In the genomic region with DNA sequence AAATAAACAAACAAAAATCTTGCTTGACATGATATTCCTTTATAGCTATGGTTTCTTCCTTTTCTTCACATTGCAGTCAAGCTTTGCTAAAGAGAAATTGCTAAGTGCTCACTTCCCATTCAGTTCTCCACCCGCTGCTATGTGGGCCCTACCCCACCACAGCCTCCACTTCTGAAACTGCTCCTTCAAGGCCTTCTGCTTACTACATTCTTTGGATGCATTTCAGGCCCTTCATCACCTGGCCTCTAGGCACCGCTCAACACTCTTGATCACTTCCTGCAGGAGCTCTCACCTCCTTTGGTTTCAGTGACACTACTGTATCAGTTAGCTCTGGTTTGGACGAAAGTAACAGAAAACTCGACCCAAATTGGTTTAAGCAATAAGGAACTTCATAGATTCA, we compare ENCODE assay signal across 22 cellular contexts.
DNase-seq lines count a peak whose midpoint lies in the region; ATAC-seq, FAIRE-seq and TF ChIP-seq lines count a peak whose summit lies in the region.
"Had no signal": no experiment of that assay in that cellular context is flagged by ENCODE, and none has a peak within 500 bp of the region (broad histone marks: within the 10 kb centered on the region; RNA-seq: fewer than 3 reads in every experiment).

No MANE protein-coding gene starts in this region.

- no peak for TF ChIP-seq EP300 in H1 (IDR thresholded peaks at IDR 0.05; ENCODE audit: borderline replicate concordance in 1 of 2, low read depth in 2 of 2, low read length in 2 of 2)

- TF ChIP-seq CTCF in H1 (IDR thresholded peaks at IDR 0.05; ENCODE audit: control extremely low read depth in 1 of 3, insufficient read depth in 1 of 3, low read depth in 1 of 3, low read length in 3 of 3): peak in 1 of 3 experiments; percentile 7; a peak in 1 of 4 replicates
- no peak for TF ChIP-seq CTCF in left lung (IDR thresholded peaks at IDR 0.05)
- no peak for TF ChIP-seq CTCF in upper lobe of right lung (IDR thresholded peaks at IDR 0.05)

- no peak overlapping the region for H2BK15ac ChIP-seq in H1 (ENCODE audit: low read length)

- DNase-seq in DMS53 (lab: John Stamatoyannopoulos, UW) (peak; percentile 0), DMS53 treated with DMSO at 0.1 percent for 48 hours (lab: John Stamatoyannopoulos, UW; ENCODE audit: unreplicated experiment) (no peak), H1 (ENCODE audit: low read depth in 1 of 2, low spot score in 2 of 2) (no peak), left lung (no peak), upper lobe of right lung (no peak), MG63 (no peak)
- DNase-seq: AML-193; Caco-2; CD4-positive, alpha-beta T cell; DMS79 treated with DMSO at 0.1 percent for 48 hours; EL; HCEC 1CT had no signal

- H3K4me2 ChIP-seq in H1 (ENCODE audit: insufficient read depth in 1 of 2, low read depth in 2 of 2, low read length in 2 of 2): no peak overlapping the region
- H3K4me2 ChIP-seq: A549 had no signal

- no peak overlapping the region for H3K27ac ChIP-seq in H1 (ENCODE audit: low read depth, low read length)
- H3K27ac ChIP-seq in left lung: no peak overlapping the region
- no peak overlapping the region for H3K27ac ChIP-seq in upper lobe of right lung
- H3K27ac ChIP-seq: 22Rv1, C4-2B had no signal

- H4K8ac ChIP-seq in H1 (ENCODE audit: extremely low read depth, insufficient read depth, low read length): no peak overlapping the region

- H3K27me3 ChIP-seq in H1 (replicated peaks in 1 of 4; ENCODE audit: control insufficient read depth in 3 of 4, extremely low read depth in 1 of 4, insufficient read depth in 3 of 4, low read length in 3 of 4) (no peaks in the 10 kb centered on the region), left lung (no peaks in the 10 kb centered on the region), upper lobe of right lung (no peaks in the 10 kb centered on the region), MG63 (no peaks in the 10 kb centered on the region)

- no peak overlapping the region for H3K18ac ChIP-seq in H1 (ENCODE audit: extremely low read depth, low read length)

- no peak overlapping the region for H3K9ac ChIP-seq in H1 (replicated peaks in 1 of 4; ENCODE audit: extremely low read depth in 1 of 4, low read depth in 3 of 4, low read length in 3 of 4)

- no peaks in the 10 kb centered on the region for H4K20me1 ChIP-seq in H1 (replicated peaks in 1 of 2; ENCODE audit: control insufficient read depth in 1 of 2, insufficient read depth in 2 of 2, low read length in 2 of 2)

- no peak overlapping the region for H2BK12ac ChIP-seq in H1 (ENCODE audit: low read depth, low read length)

- H3K23me2 ChIP-seq in H1 (ENCODE audit: low read depth, low read length): no peaks in the 10 kb centered on the region; the same call in 1 of the 2 replicates

- H3K79me2 ChIP-seq in H1 (ENCODE audit: control insufficient read depth in 1 of 2, insufficient read depth in 2 of 2, low read length in 2 of 2): no peaks in the 10 kb centered on the region

- no peak overlapping the region for H3K14ac ChIP-seq in H1 (ENCODE audit: insufficient read length)

- 98% methylated on average over 4 of the region's 4 CpGs; no CpG with 5 or more reads in 1 of the 2 experiments for WGBS in H1 (ENCODE audit: extremely low coverage in 1 of 2, insufficient coverage in 1 of 2, insufficient read length in 1 of 2, insufficient replicate concordance in 2 of 2, low coverage in 1 of 2, low lambda C conversion rate in 2 of 2, missing lambda C conversion rate in 1 of 2), 2 experiments

- TF ChIP-seq POLR2A in H1 (IDR thresholded peaks at IDR 0.05; ENCODE audit: control extremely low read depth in 1 of 2, low read depth in 2 of 2, low read length in 2 of 2): no peak

- H4K91ac ChIP-seq in H1 (replicated peaks; ENCODE audit: insufficient read length, low read length): no peak overlapping the region

- H3K4me1 ChIP-seq in H1 (replicated peaks in 1 of 4; ENCODE audit: control insufficient read depth in 3 of 4, insufficient read depth in 4 of 4, low read length in 3 of 4) (no peaks in the 10 kb centered on the region), left lung (no peaks in the 10 kb centered on the region), upper lobe of right lung (no peaks in the 10 kb centered on the region)
- H3K4me1 ChIP-seq: Caco-2 had no signal

- no peak for FAIRE-seq in H1 (lab: Jason Lieb, UNC)
- FAIRE-seq: A549, D721Med, GM12878, GM19239, H54, HepG2 had no signal

- ATAC-seq in left lung: peak; percentile 53
- peak; percentile 64 for ATAC-seq in upper lobe of right lung
- no peak for ATAC-seq in HG02588 (IDR thresholded peaks at IDR 0.05; ENCODE audit: unreplicated experiment)
- ATAC-seq in HG03354 (IDR thresholded peaks at IDR 0.05; ENCODE audit: poor library complexity, severe bottlenecking, unreplicated experiment): no peak
- ATAC-seq: A549, GM12878, HepG2 had no signal

- H2AK5ac ChIP-seq in H1 (ENCODE audit: low read depth, low read length): no peak overlapping the region

- no peak overlapping the region for H4K5ac ChIP-seq in H1 (ENCODE audit: insufficient read length, low read depth, low read length)

- H2BK20ac ChIP-seq in H1 (ENCODE audit: low read length): no peak overlapping the region

- POLR2A ChIA-PET in H1 (lab: Charles Lee; ENCODE audit: partially characterized antibody): no interaction called here

- CTCF ChIA-PET in H1 (lab: Charles Lee; ENCODE audit: partially characterized antibody): interaction anchor here (0.5 to 1.1 kb wide), 3 partner anchors 10 to 272 kb away, joined by 3 to 4 read pairs (median 4); no protein-coding TSS in a partner anchor

- H3K79me1 ChIP-seq in H1 (ENCODE audit: low read depth, low read length): no peaks in the 10 kb centered on the region

- H3K9me3 ChIP-seq in H1 (ENCODE audit: insufficient read depth in 2 of 2, low read depth in 1 of 2, low read length in 1 of 2) (no peaks in the 10 kb centered on the region), left lung (no peaks in the 10 kb centered on the region), upper lobe of right lung (no peaks in the 10 kb centered on the region), MG63 (no peaks in the 10 kb centered on the region)

- no peak overlapping the region for H3K4me3 ChIP-seq in H1 (ENCODE audit: extremely low read depth in 1 of 4, insufficient read depth in 2 of 4, low read depth in 3 of 4, low read length in 4 of 4)
- no peak overlapping the region for H3K4me3 ChIP-seq in left lung
- no peak overlapping the region for H3K4me3 ChIP-seq in upper lobe of right lung
- H3K4me3 ChIP-seq in MG63: no peak overlapping the region
- H3K4me3 ChIP-seq: A549, GM12878 had no signal

- H3K4ac ChIP-seq in H1 (replicated peaks; ENCODE audit: insufficient read length, low read depth, low read length): no peak overlapping the region

- no peak overlapping the region for H3K56ac ChIP-seq in H1 (replicated peaks; ENCODE audit: insufficient read length, low read depth, low read length)

- no peak overlapping the region for H2BK120ac ChIP-seq in H1 (replicated peaks; ENCODE audit: low read depth, low read length)

- peak; percentile 17 to 25; a peak in 1 of 4 replicates for TF ChIP-seq RAD21 in H1 (IDR thresholded peaks at IDR 0.05 in 1 of 2, conservative IDR thresholded peaks at IDR 0.05 in 1 of 2; ENCODE audit: low read depth in 2 of 2, low read length in 2 of 2)

- no peak overlapping the region for H3K23ac ChIP-seq in H1 (ENCODE audit: insufficient read length)

- intact Hi-C loops in left lung (cut with DNase I) (no loop called here), upper lobe of right lung (cut with DNase I) (no loop called here)

- no peak overlapping the region for H2AFZ ChIP-seq in H1 (ENCODE audit: low read length)

- no peak overlapping the region for H2BK5ac ChIP-seq in H1 (ENCODE audit: low read depth, low read length)

- H3K36me3 ChIP-seq in H1 (ENCODE audit: control insufficient read depth in 2 of 4, insufficient read depth in 4 of 4, low read length in 3 of 4) (no peaks in the 10 kb centered on the region), left lung (no peaks in the 10 kb centered on the region), upper lobe of right lung (no peaks in the 10 kb centered on the region), MG63 (no peaks in the 10 kb centered on the region)

TF ChIP-seq in H1, 55 proteins besides CTCF, POLR2A, EP300 and RAD21:
- TF ChIP-seq, protein P1, sequence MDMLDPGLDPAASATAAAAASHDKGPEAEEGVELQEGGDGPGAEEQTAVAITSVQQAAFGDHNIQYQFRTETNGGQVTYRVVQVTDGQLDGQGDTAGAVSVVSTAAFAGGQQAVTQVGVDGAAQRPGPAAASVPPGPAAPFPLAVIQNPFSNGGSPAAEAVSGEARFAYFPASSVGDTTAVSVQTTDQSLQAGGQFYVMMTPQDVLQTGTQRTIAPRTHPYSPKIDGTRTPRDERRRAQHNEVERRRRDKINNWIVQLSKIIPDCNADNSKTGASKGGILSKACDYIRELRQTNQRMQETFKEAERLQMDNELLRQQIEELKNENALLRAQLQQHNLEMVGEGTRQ (IDR thresholded peaks at IDR 0.05; ENCODE audit: low read length): no peak
- no peak for TF ChIP-seq JUND (IDR thresholded peaks at IDR 0.05; ENCODE audit: low read length)
- TF ChIP-seq SP1 (IDR thresholded peaks at IDR 0.05; ENCODE audit: low read depth, low read length): no peak
- no peak for TF ChIP-seq TAF7 (optimal IDR thresholded peaks at IDR 0.05; ENCODE audit: borderline replicate concordance, low read depth, low read length)
- no peak for TF ChIP-seq TAF1 (IDR thresholded peaks at IDR 0.05; ENCODE audit: low read depth, low read length)
- TF ChIP-seq GTF2F1 (IDR thresholded peaks at IDR 0.05; ENCODE audit: borderline replicate concordance, low read depth, low read length): no peak
- TF ChIP-seq TBP (IDR thresholded peaks at IDR 0.05; ENCODE audit: low read depth, low read length): no peak
- TF ChIP-seq CBX5 (IDR thresholded peaks at IDR 0.05; ENCODE audit: low read depth, low read length): no peak
- TF ChIP-seq BRCA1 (IDR thresholded peaks at IDR 0.05; ENCODE audit: low read depth, low read length): no peak
- no peak for TF ChIP-seq EGR1 (IDR thresholded peaks at IDR 0.05; ENCODE audit: borderline replicate concordance, low read depth, low read length)

Comparison
In these comparisons a context has a peak if more than half of its experiments do, and no peak if none do; other contexts are left out.
1. ATAC-seq: peak in left lung (single experiment) and upper lobe of right lung (single experiment); none in HG02588 (single experiment) and HG03354 (single experiment).